In genomic region chr7:48108959-48109847, GRCh38 we compare ENCODE assay signal across 15 cellular contexts. TPM values are rescaled to one million over a fixed set of nuclear protein-coding genes. Genes with fewer than 3 reads are reported as not detected.
A peak's percentile ranks its signal among the peaks of the same experiment; 100 is the strongest.
DNase-seq lines count a peak whose midpoint lies in the region; ATAC-seq, FAIRE-seq and TF ChIP-seq lines count a peak whose summit lies in the region.
"Had no signal": no experiment of that assay in that cellular context is flagged by ENCODE, and none has a peak within 500 bp of the region (broad histone marks: within the 10 kb centered on the region; RNA-seq: fewer than 3 reads in every experiment).

No MANE protein-coding gene starts in this region.

- H3K36me3 ChIP-seq in CD4-positive, CD25-positive, alpha-beta regulatory T cell (ENCODE audit: control insufficient read depth, insufficient read depth, low read length), result peaks cover 48% of the 10 kb centered on the region
- H3K36me3 ChIP-seq in SU-DHL-6 (ENCODE audit: low read length) (no peaks in the 10 kb centered on the region), smooth muscle cell (ENCODE audit: low read depth) (no peaks in the 10 kb centered on the region)

- peak overlapping the region; percentile 85 to 95 (median 91) for H3K27ac Mint-ChIP-seq in CD4-positive, CD25-positive, alpha-beta regulatory T cell
- H3K27ac Mint-ChIP-seq: B cell; dendritic cell treated with granulocyte-macrophage colony-stimulating factor and Interleukin-4, amounts not matched to agents 40 ng/mL and 50 ng/mL, for 4 days had no signal

- no peak for FAIRE-seq in A549 (lab: Jason Lieb, UNC)
- FAIRE-seq: small intestine had no signal

- H4K20me1 ChIP-seq in SU-DHL-6 (ENCODE audit: low read depth, low read length) (no peaks in the 10 kb centered on the region), smooth muscle cell (ENCODE audit: low read depth) (no peaks in the 10 kb centered on the region)

- H2AFZ ChIP-seq in SU-DHL-6 (ENCODE audit: low read depth, low read length, severe bottlenecking), result peak overlapping the region; percentile 56
- H2AFZ ChIP-seq in smooth muscle cell (ENCODE audit: low read depth), result no peak overlapping the region

- H3F3A ChIP-seq in SU-DHL-6 (ENCODE audit: insufficient read depth), result no peaks in the 10 kb centered on the region
- peaks cover 5% of the 10 kb centered on the region for H3F3A ChIP-seq in smooth muscle cell (ENCODE audit: low read depth)

- H3K4me1 ChIP-seq in A549, result no peaks in the 10 kb centered on the region
- peaks cover 10% of the 10 kb centered on the region for H3K4me1 ChIP-seq in CD4-positive, CD25-positive, alpha-beta regulatory T cell (ENCODE audit: control insufficient read depth, insufficient read depth, low read length, poor library complexity, severe bottlenecking)
- H3K4me1 ChIP-seq in smooth muscle cell (ENCODE audit: low read depth), result no peaks in the 10 kb centered on the region
- H3K4me1 ChIP-seq: HAP-1, psoas muscle had no signal

- H3K9me2 ChIP-seq in SU-DHL-6 (replicated peaks; ENCODE audit: insufficient read depth, low read length), result no peaks in the 10 kb centered on the region

- H3K4me3 ChIP-seq in A549 (no peak overlapping the region), SU-DHL-6 (ENCODE audit: insufficient read depth, low read length, poor library complexity, severe bottlenecking) (no peak overlapping the region), epithelial cell of esophagus (ENCODE audit: low read length) (no peak overlapping the region), smooth muscle cell (no peak overlapping the region), foreskin fibroblast (ENCODE audit: low read depth in 1 of 2, low read length in 2 of 2) (no peak overlapping the region)
- no peak overlapping the region for H3K4me3 ChIP-seq in CD4-positive, CD25-positive, alpha-beta regulatory T cell (ENCODE audit: low read depth, low read length)
- H3K4me3 ChIP-seq: HAP-1, psoas muscle, thoracic aorta had no signal

- 93% methylated on average over 4 of the region's 5 CpGs for WGBS in A549 (ENCODE audit: missing lambda C conversion rate)
- 92% methylated on average over 5 of the region's 5 CpGs for WGBS in smooth muscle cell (ENCODE audit: low lambda C conversion rate)

- CTCF ChIA-PET in A549 (lab: Yijun Ruan, JAX), result interaction anchor here (0.5 to 11.1 kb wide), 39 partner anchors 8 to 1420 kb away, joined by 3 to 177 read pairs (median 8); partner anchors contain the start of genes C7orf57, PKD1L1 and UPP1

- H3K4me2 ChIP-seq in A549, result no peak overlapping the region
- H3K4me2 ChIP-seq in SU-DHL-6 (ENCODE audit: low read depth, low read length, poor library complexity, severe bottlenecking), result no peak overlapping the region
- H3K4me2 ChIP-seq in smooth muscle cell, result no peak overlapping the region
- H3K4me2 ChIP-seq: KMS-11 had no signal

- H3K27me3 Mint-ChIP-seq in CD4-positive, CD25-positive, alpha-beta regulatory T cell, result no peaks in the 10 kb centered on the region
- H3K27me3 Mint-ChIP-seq: dendritic cell treated with granulocyte-macrophage colony-stimulating factor and Interleukin-4, amounts not matched to agents 40 ng/mL and 50 ng/mL, for 4 days had no signal

- H3K9me3 Mint-ChIP-seq in CD4-positive, CD25-positive, alpha-beta regulatory T cell, result no peaks in the 10 kb centered on the region
- H3K9me3 Mint-ChIP-seq: dendritic cell treated with granulocyte-macrophage colony-stimulating factor and Interleukin-4, amounts not matched to agents 40 ng/mL and 50 ng/mL, for 4 days; naive B cell had no signal

- peaks cover 10 to 20% (median 16%) of the 10 kb centered on the region in 4 donors for H3K4me1 Mint-ChIP-seq in CD4-positive, CD25-positive, alpha-beta regulatory T cell

- H3K27ac ChIP-seq in A549, result no peak overlapping the region
- H3K27ac ChIP-seq in CD4-positive, CD25-positive, alpha-beta regulatory T cell (ENCODE audit: insufficient read depth, low read length, poor library complexity, severe bottlenecking), result no peak overlapping the region
- H3K27ac ChIP-seq in SU-DHL-6 (ENCODE audit: low read depth, low read length), result no peak overlapping the region
- no peak overlapping the region for H3K27ac ChIP-seq in smooth muscle cell (ENCODE audit: low read depth)
- H3K27ac ChIP-seq: KMS-11, psoas muscle, thoracic aorta had no signal

- DNase-seq in A549 (ENCODE audit: low read depth in 1 of 2, low spot score in 1 of 2), result no peak
- no peak for DNase-seq in CD4-positive, CD25-positive, alpha-beta regulatory T cell
- peak; percentile 29 for DNase-seq in epithelial cell of esophagus (ENCODE audit: low read depth)
- DNase-seq in smooth muscle cell (lab: John Stamatoyannopoulos, UW; ENCODE audit: unreplicated experiment), result no peak
- DNase-seq in foreskin fibroblast, result no peak
- no peak for DNase-seq in HK-2 (ENCODE audit: unreplicated experiment)

- TF ChIP-seq POLR2A in A549 (IDR thresholded peaks at IDR 0.05; ENCODE audit: low read length), result no peak

- no peak overlapping the region for H3K9ac ChIP-seq in SU-DHL-6 (ENCODE audit: low read length)
- no peak overlapping the region for H3K9ac ChIP-seq in smooth muscle cell (ENCODE audit: low read depth)
- H3K9ac ChIP-seq: KMS-11 had no signal

- no peaks in the 10 kb centered on the region for H3K9me3 ChIP-seq in A549
- H3K9me3 ChIP-seq in CD4-positive, CD25-positive, alpha-beta regulatory T cell (ENCODE audit: control insufficient read depth in 2 of 2, low read length in 2 of 2), result no peaks in the 10 kb centered on the region
- no peaks in the 10 kb centered on the region for H3K9me3 ChIP-seq in SU-DHL-6 (ENCODE audit: insufficient read depth, low read length)
- H3K9me3 ChIP-seq in smooth muscle cell (replicated peaks; ENCODE audit: low read depth), result no peaks in the 10 kb centered on the region
- H3K9me3 ChIP-seq: HAP-1, psoas muscle, thoracic aorta had no signal

- POLR2A ChIA-PET in A549 (lab: Yijun Ruan, JAX), result interaction anchor here (0.5 kb wide), 1 partner anchor 479 kb away, joined by 4 read pairs; no protein-coding TSS in a partner anchor

- H3K27me3 ChIP-seq in CD4-positive, CD25-positive, alpha-beta regulatory T cell (ENCODE audit: control insufficient read depth, insufficient read depth, low read length), result no peaks in the 10 kb centered on the region
- no peaks in the 10 kb centered on the region for H3K27me3 ChIP-seq in SU-DHL-6 (ENCODE audit: low read length)
- H3K27me3 ChIP-seq in smooth muscle cell (ENCODE audit: low read depth), result no peaks in the 10 kb centered on the region

- ATAC-seq in A549, result peak; percentile 5 to 30; a peak in 2 of 6 replicates
- ATAC-seq in CD4-positive, CD25-positive, alpha-beta regulatory T cell (ENCODE audit: low read depth in 2 of 2), result no peak

- H3K79me2 ChIP-seq in SU-DHL-6 (ENCODE audit: insufficient read depth, low read length) (no peaks in the 10 kb centered on the region), smooth muscle cell (ENCODE audit: low read depth) (no peaks in the 10 kb centered on the region)

- TF ChIP-seq EP300 in A549 (IDR thresholded peaks at IDR 0.05), result no peak

- peaks cover 39% of the 10 kb centered on the region for H3K36me3 Mint-ChIP-seq in CD4-positive, CD25-positive, alpha-beta regulatory T cell

- TF ChIP-seq CTCF in A549 (IDR thresholded peaks at IDR 0.05), result no peak
- TF ChIP-seq CTCF in SU-DHL-6 (IDR thresholded peaks at IDR 0.05; ENCODE audit: insufficient read depth, low read length, poor library complexity, severe bottlenecking), result no peak
- TF ChIP-seq CTCF in epithelial cell of esophagus (IDR thresholded peaks at IDR 0.05; ENCODE audit: insufficient read depth, low read depth, low read length, missing control alignments), result no peak
- TF ChIP-seq CTCF in smooth muscle cell (IDR thresholded peaks at IDR 0.05; ENCODE audit: borderline replicate concordance, insufficient read depth, poor library complexity, severe bottlenecking), result no peak
- no peak for TF ChIP-seq CTCF in foreskin fibroblast (IDR thresholded peaks at IDR 0.05; ENCODE audit: low read depth, low read length)

- TF ChIP-seq RAD21 in A549 (conservative IDR thresholded peaks at IDR 0.05 in 1 of 2, IDR thresholded peaks at IDR 0.05 in 1 of 2), result no peak

- H3K4me3 Mint-ChIP-seq in CD4-positive, CD25-positive, alpha-beta regulatory T cell, result no peak overlapping the region
- H3K4me3 Mint-ChIP-seq: B cell; dendritic cell treated with granulocyte-macrophage colony-stimulating factor and Interleukin-4, amounts not matched to agents 40 ng/mL and 50 ng/mL, for 4 days; naive B cell had no signal

TF ChIP-seq in A549, 52 proteins besides CTCF, POLR2A, EP300 and RAD21:
- TF ChIP-seq TFCP2L1 (CRISPR knock-in tag; IDR thresholded peaks at IDR 0.05) (peak; percentile 75; the same call in 1 of the 2 replicates), EHF (CRISPR knock-in tag; IDR thresholded peaks at IDR 0.05) (no peak), BHLHE40 (IDR thresholded peaks at IDR 0.05; ENCODE audit: low read depth, low read length) (no peak), NR3C1 (IDR thresholded peaks at IDR 0.05) (no peak), FOSB (CRISPR knock-in tag; IDR thresholded peaks at IDR 0.05) (0 out of 2 replicates have a peak, but pooled peaks have one; percentile 8)

RNA-seq across cellular contexts. Expression of gene UPP1, which starts 20.1 kb away (rescaled TPM):
- 46.6 and 55.7 TPM in 2 replicates for polyA plus RNA-seq in A549 (2011; rRNA removed)
- 78.9 and 80.8 TPM in 2 replicates for polyA plus RNA-seq in A549 (2012; cell fraction: cytosol; rRNA removed)
- 124 and 130 TPM in 2 replicates for polyA plus RNA-seq in A549 (2012; cell fraction: nucleus; rRNA removed)
- polyA plus RNA-seq in A549 (2017; fragmentation: RNase III; extraction: RNeasy Plus Mini Kit Qiagen cat#74134 plus additional on column Dnase treatment), result 32.2 to 38.1 TPM (median 38.1 TPM) in 3 replicates
- polyA minus RNA-seq in A549 (2011; rRNA and poly(A)+ RNA removed), result 30.7 and 32.5 TPM in 2 replicates
- total RNA-seq in CD4-positive, CD25-positive, alpha-beta regulatory T cell, result 66.6 TPM
- 100 to 1,000 TPM in 3 of 4 donors, 10 to 100 TPM in 1; 98.1 to 123 (median 110) TPM for polyA plus RNA-seq in CD4-positive, CD25-positive, alpha-beta regulatory T cell
- total RNA-seq in smooth muscle cell, result 12.5 and 23.6 TPM in 2 replicates
- 43.8 and 56.2 TPM in 2 replicates for polyA plus RNA-seq in smooth muscle cell

Comparison
In these comparisons a context has a peak if more than half of its experiments do, and no peak if none do; other contexts are left out.
1. ATAC-seq: peak in A549 (2 of 2); none in CD4-positive, CD25-positive, alpha-beta regulatory T cell (0 of 2).